In the genomic region with DNA sequence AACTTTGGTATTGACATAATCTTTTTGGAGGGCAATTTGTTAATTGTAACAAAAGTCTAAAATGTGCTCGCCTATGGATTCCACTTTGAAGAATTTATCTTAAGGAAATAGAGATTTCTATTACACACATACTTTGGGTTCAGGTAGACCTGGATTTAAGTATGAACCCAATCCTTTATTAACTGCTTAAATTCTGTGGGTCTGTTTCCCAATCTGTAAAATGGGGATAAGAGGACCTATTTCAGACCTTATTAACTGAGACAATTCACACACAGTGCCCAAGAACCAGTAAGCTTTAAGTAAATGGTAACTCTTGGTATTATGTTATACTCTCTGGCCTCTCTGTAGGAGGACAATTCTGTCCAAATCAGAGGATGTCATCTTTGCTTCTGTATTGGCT, we compare ENCODE assay signal across 8 cellular contexts. TPM values are rescaled to one million over a fixed set of nuclear protein-coding genes. Genes with fewer than 3 reads are reported as not detected.
DNase-seq lines count a peak whose midpoint lies in the region; ATAC-seq and TF ChIP-seq lines count a peak whose summit lies in the region.

No MANE protein-coding gene starts in this region.

- H3K9me3 Mint-ChIP-seq in CD8-positive, alpha-beta T cell = no peaks in the 10 kb centered on the region
- no peaks in the 10 kb centered on the region for H3K9me3 Mint-ChIP-seq in endothelial cell (ENCODE audit: unreplicated experiment)
- H3K9me3 Mint-ChIP-seq in osteocyte (ENCODE audit: unreplicated experiment) = no peaks in the 10 kb centered on the region

- H3K79me2 ChIP-seq in OCI-LY7 (ENCODE audit: insufficient read depth, low read depth, low read length) = peaks cover 22% of the 10 kb centered on the region

- peaks cover 19% of the 10 kb centered on the region for H3K4me1 ChIP-seq in CD8-positive, alpha-beta T cell (ENCODE audit: insufficient read depth, low read length)
- peaks cover 15% of the 10 kb centered on the region for H3K4me1 ChIP-seq in OCI-LY7 (ENCODE audit: insufficient read depth, low read length, poor library complexity, severe bottlenecking)

- H3K27me3 ChIP-seq in CD8-positive, alpha-beta T cell (ENCODE audit: insufficient read depth, low read length) = no peaks in the 10 kb centered on the region

- no peak for ATAC-seq in CD8-positive, alpha-beta T cell
- no peak for ATAC-seq in HG03045 (IDR thresholded peaks at IDR 0.05; ENCODE audit: unreplicated experiment)
- no peak for ATAC-seq in GM18517 (IDR thresholded peaks at IDR 0.05; ENCODE audit: unreplicated experiment)
- no peak for ATAC-seq in HG02973 (IDR thresholded peaks at IDR 0.05; ENCODE audit: unreplicated experiment)

- H3K4me3 ChIP-seq in CD8-positive, alpha-beta T cell (ENCODE audit: low read depth, low read length) = peak overlapping the region; percentile 81
- H3K4me3 ChIP-seq in OCI-LY7 (ENCODE audit: low read depth, low read length, poor library complexity, severe bottlenecking) = peak overlapping the region; percentile 92

- peak overlapping the region; percentile 91 for H3K27ac ChIP-seq in CD8-positive, alpha-beta T cell (ENCODE audit: low read depth, low read length)
- H3K27ac ChIP-seq in OCI-LY7 (ENCODE audit: low read depth, low read length, poor library complexity, severe bottlenecking) = peak overlapping the region; percentile 64

- H3K9me3 ChIP-seq in CD8-positive, alpha-beta T cell (ENCODE audit: low read length) = no peaks in the 10 kb centered on the region
- peaks cover 12% of the 10 kb centered on the region; the same call in 1 of the 2 replicates for H3K9me3 ChIP-seq in OCI-LY7 (ENCODE audit: low read length)

- H3K4me3 Mint-ChIP-seq in CD8-positive, alpha-beta T cell = peak overlapping the region; percentile 97
- H3K4me3 Mint-ChIP-seq in endothelial cell (ENCODE audit: unreplicated experiment) (peak overlapping the region; percentile 98), osteocyte (ENCODE audit: unreplicated experiment) (peak overlapping the region; percentile 100)

- no peaks in the 10 kb centered on the region for H3K27me3 Mint-ChIP-seq in CD8-positive, alpha-beta T cell (ENCODE audit: low read depth)
- H3K27me3 Mint-ChIP-seq in endothelial cell (ENCODE audit: unreplicated experiment) = peaks cover 3% of the 10 kb centered on the region
- H3K27me3 Mint-ChIP-seq in osteocyte (ENCODE audit: unreplicated experiment) = peaks cover 14% of the 10 kb centered on the region

- peaks cover 12% of the 10 kb centered on the region for H3K36me3 ChIP-seq in CD8-positive, alpha-beta T cell (ENCODE audit: insufficient read depth, low read length)
- peaks cover 30% of the 10 kb centered on the region for H3K36me3 ChIP-seq in OCI-LY7 (ENCODE audit: insufficient read depth, low read length)

- CTCF ChIA-PET in CD8-positive, alpha-beta T cell (lab: Charles Lee) = interaction anchor here (1.5 kb wide), 1 partner anchor 60 kb away, joined by 3 read pairs; no protein-coding TSS in a partner anchor
- CTCF ChIA-PET in OCI-LY7 (lab: Charles Lee; ENCODE audit: unreplicated experiment) = interaction anchor here (0.5 kb wide), 1 partner anchor 851 kb away, joined by 6 read pairs; no protein-coding TSS in a partner anchor

- BruUV-seq in OCI-LY7 (replicated peaks; lab: Mats Ljungman, UMichigan) = no TSS peak

- H3K27ac Mint-ChIP-seq in CD8-positive, alpha-beta T cell = peak overlapping the region; percentile 97
- H3K27ac Mint-ChIP-seq in endothelial cell (ENCODE audit: unreplicated experiment) (peak overlapping the region; percentile 91), osteocyte (ENCODE audit: unreplicated experiment) (peak overlapping the region; percentile 85)

- H3K4me1 Mint-ChIP-seq in CD8-positive, alpha-beta T cell (ENCODE audit: low read depth) = peaks cover 39% of the 10 kb centered on the region
- H3K4me1 Mint-ChIP-seq in endothelial cell (ENCODE audit: unreplicated experiment) = peaks cover 20% of the 10 kb centered on the region
- H3K4me1 Mint-ChIP-seq in osteocyte (ENCODE audit: unreplicated experiment) = peaks cover 29% of the 10 kb centered on the region

- POLR2A ChIA-PET in CD8-positive, alpha-beta T cell (lab: Charles Lee) = interaction anchor here (0.5 to 1.4 kb wide), 2 partner anchors 15 to 56 kb away, joined by 3 read pairs; no protein-coding TSS in a partner anchor
- POLR2A ChIA-PET in OCI-LY7 (lab: Charles Lee) = interaction anchor here (0.6 to 0.7 kb wide), 2 partner anchors 141 to 1558 kb away, joined by 3 to 4 read pairs; no protein-coding TSS in a partner anchor

- H4K20me1 ChIP-seq in OCI-LY7 (ENCODE audit: insufficient read depth, low read length) = no peaks in the 10 kb centered on the region

- H3K36me3 Mint-ChIP-seq in CD8-positive, alpha-beta T cell = peaks cover 32% of the 10 kb centered on the region
- H3K36me3 Mint-ChIP-seq in endothelial cell (ENCODE audit: low read depth, unreplicated experiment) (peaks cover 8% of the 10 kb centered on the region), osteocyte (ENCODE audit: unreplicated experiment) (peaks cover 27% of the 10 kb centered on the region)

- H2AFZ ChIP-seq in OCI-LY7 (ENCODE audit: low read length) = peak overlapping the region; percentile 94

- H3K4me2 ChIP-seq in OCI-LY7 (ENCODE audit: low read length) = peak overlapping the region; percentile 74

- TF ChIP-seq CTCF in CD8-positive, alpha-beta T cell (IDR thresholded peaks at IDR 0.05) = no peak
- TF ChIP-seq CTCF in OCI-LY7 (conservative IDR thresholded peaks at IDR 0.05; ENCODE audit: low read length) = no peak
- no peak for TF ChIP-seq CTCF in endothelial cell (IDR thresholded peaks at IDR 0.05; ENCODE audit: unreplicated experiment)
- no peak for TF ChIP-seq CTCF in osteocyte (IDR thresholded peaks at IDR 0.05)

- intact Hi-C loops in CD8-positive, alpha-beta T cell (cut with DNase I, micrococcal nuclease) = loop anchor here (1.0 to 10.0 kb wide), 16 partner anchors 47 to 1115 kb away; partner anchors contain the start of genes ERG28 (in 2 of the 2), MLH3 (in 2 of the 2), TMED10 (in 2 of the 2) and TTLL5 (in 2 of the 2)
- intact Hi-C loops in OCI-LY7 (cut with micrococcal nuclease; ENCODE audit: unreplicated experiment) = loop anchor here (1.0 kb wide), 2 partner anchors 56 to 66 kb away; no protein-coding TSS in a partner anchor

- DNase-seq in CD8-positive, alpha-beta T cell = no peak
- peak; percentile 6 for DNase-seq in OCI-LY7 (ENCODE audit: low spot score)
- DNase-seq in endothelial cell (ENCODE audit: low spot score) = no peak
- DNase-seq in osteocyte (ENCODE audit: extremely low spot score, unreplicated experiment) = no peak
- DNase-seq in DMS79 (lab: John Stamatoyannopoulos, UW) = no peak

- H3K9me2 ChIP-seq in OCI-LY7 (ENCODE audit: insufficient read depth, low read length) = no peaks in the 10 kb centered on the region

RNA-seq across cellular contexts. Expression of gene EIF2B2, which starts 0.8 kb away (rescaled TPM):
- 10 to 100 TPM; 19.8 to 20.6 TPM for total RNA-seq in CD8-positive, alpha-beta T cell
- total RNA-seq in OCI-LY7 (2014; rRNA removed; shearing (Covaris generic)) = 33.5 and 42.0 TPM in 2 replicates
- total RNA-seq in OCI-LY7 (2022) (49.8 and 53.8 TPM in 2 replicates), endothelial cell (ENCODE audit: unreplicated experiment) (31.8 TPM), osteocyte (44.4 and 46.7 TPM in 2 replicates)

RNA-seq across cellular contexts. Expression of gene PGF, which starts 46.5 kb away (rescaled TPM):
- total RNA-seq in CD8-positive, alpha-beta T cell = under 1 TPM in 1 of 2 experiments, not detected in 1; 0.44 TPM
- 0.09 and 0.13 TPM in 2 replicates for total RNA-seq in OCI-LY7 (2014; rRNA removed; shearing (Covaris generic))
- total RNA-seq in OCI-LY7 (2022) = 0.19 TPM in 1 of 2 replicates, not detected in the other
- 6.5 TPM for total RNA-seq in endothelial cell (ENCODE audit: unreplicated experiment)
- total RNA-seq in osteocyte = 3.5 and 3.9 TPM in 2 replicates

RNA-seq across cellular contexts. Expression of gene MLH3, which starts 49.4 kb away (rescaled TPM):
- total RNA-seq in CD8-positive, alpha-beta T cell = 10 to 100 TPM in 1 of 2 experiments, 1 to 10 TPM in 1; 8.5 to 12.2 TPM
- 5.1 and 6.6 TPM in 2 replicates for total RNA-seq in OCI-LY7 (2014; rRNA removed; shearing (Covaris generic))
- total RNA-seq in OCI-LY7 (2022) (6.1 and 6.7 TPM in 2 replicates), endothelial cell (ENCODE audit: unreplicated experiment) (17.2 TPM), osteocyte (21.8 and 22.9 TPM in 2 replicates)
